Comparison of ENCODE assay signal across 12 cellular contexts in genomic region chr13:37995052-37995451, GRCh38.
DNase-seq lines count a peak whose midpoint lies in the region; FAIRE-seq and TF ChIP-seq lines count a peak whose summit lies in the region.
"Had no signal": no experiment of that assay in that cellular context is flagged by ENCODE, and none has a peak within 500 bp of the region (broad histone marks: within the 10 kb centered on the region; RNA-seq: fewer than 3 reads in every experiment).

No MANE protein-coding gene starts in this region.

- H2BK5ac ChIP-seq in mesendoderm (ENCODE audit: low read length): no peak overlapping the region

- no peak overlapping the region for H3K4me3 Mint-ChIP-seq in astrocyte (ENCODE audit: unreplicated experiment)
- H3K4me3 Mint-ChIP-seq in CD8-positive, alpha-beta memory T cell: no peak overlapping the region
- H3K4me3 Mint-ChIP-seq: activated T-cell treated with anti-CD3 and anti-CD28 coated beads, Interleukin-2, amount 50 U/mL, for 24 hours; CD4-positive, CD25-positive, alpha-beta regulatory T cell had no signal

- H4K5ac ChIP-seq in mesendoderm (ENCODE audit: low read length): no peak overlapping the region

- no peaks in the 10 kb centered on the region for H3K9me2 ChIP-seq in GM23248 (ENCODE audit: insufficient read depth)

- no peak overlapping the region for H3K4me2 ChIP-seq in GM23248 (ENCODE audit: unreplicated experiment)
- H3K4me2 ChIP-seq in astrocyte (ENCODE audit: low read length): no peak overlapping the region
- H3K4me2 ChIP-seq in mesendoderm (ENCODE audit: low read length): no peak overlapping the region

- no peak for TF ChIP-seq CTCF in astrocyte (IDR thresholded peaks at IDR 0.05; ENCODE audit: insufficient read depth, low read depth, low read length)

- H3K4me3 ChIP-seq in GM23248: no peak overlapping the region
- no peak overlapping the region for H3K4me3 ChIP-seq in astrocyte (ENCODE audit: insufficient read depth, low read depth, low read length)
- H3K4me3 ChIP-seq in mesendoderm (ENCODE audit: low read length): no peak overlapping the region
- H3K4me3 ChIP-seq in CD8-positive, alpha-beta memory T cell (ENCODE audit: low read length): no peak overlapping the region
- H3K4me3 ChIP-seq: thoracic aorta had no signal

- no peak for FAIRE-seq in astrocyte (lab: Jason Lieb, UNC)

- H3K9me3 ChIP-seq in GM23248 (ENCODE audit: low read depth): no peaks in the 10 kb centered on the region
- H3K9me3 ChIP-seq in astrocyte (ENCODE audit: insufficient read depth, low read depth, low read length): no peaks in the 10 kb centered on the region
- H3K9me3 ChIP-seq in CD8-positive, alpha-beta memory T cell (ENCODE audit: low read length): no peaks in the 10 kb centered on the region
- H3K9me3 ChIP-seq: thoracic aorta had no signal

- CTCF ChIA-PET in CD8-positive, alpha-beta memory T cell (lab: Charles Lee): no interaction called here

- no peak overlapping the region for H3K27ac Mint-ChIP-seq in astrocyte (ENCODE audit: unreplicated experiment)
- H3K27ac Mint-ChIP-seq in CD8-positive, alpha-beta memory T cell: no peak overlapping the region
- H3K27ac Mint-ChIP-seq: activated T-cell treated with anti-CD3 and anti-CD28 coated beads, Interleukin-2, amount 50 U/mL, for 24 hours; CD4-positive, CD25-positive, alpha-beta regulatory T cell had no signal

- in situ Hi-C loops in GM23248 (cut with MboI): no loop called here

- no peaks in the 10 kb centered on the region for H3K4me1 ChIP-seq in GM23248 (ENCODE audit: insufficient read depth)
- H3K4me1 ChIP-seq in astrocyte (ENCODE audit: insufficient read depth, low read length): no peaks in the 10 kb centered on the region
- H3K4me1 ChIP-seq in mesendoderm (ENCODE audit: control insufficient read depth, low read depth, low read length): no peaks in the 10 kb centered on the region
- no peaks in the 10 kb centered on the region for H3K4me1 ChIP-seq in CD8-positive, alpha-beta memory T cell (ENCODE audit: insufficient read depth, low read length)

- H3K4me1 Mint-ChIP-seq in astrocyte (ENCODE audit: low read depth, unreplicated experiment): peaks cover 2% of the 10 kb centered on the region
- H3K4me1 Mint-ChIP-seq in CD8-positive, alpha-beta memory T cell: no peaks in the 10 kb centered on the region
- H3K4me1 Mint-ChIP-seq: CD4-positive, CD25-positive, alpha-beta regulatory T cell had no signal

- H2AFZ ChIP-seq in GM23248 (no peak overlapping the region), astrocyte (ENCODE audit: low read depth, low read length) (no peak overlapping the region)

- H3K79me1 ChIP-seq in mesendoderm (ENCODE audit: low read length): no peaks in the 10 kb centered on the region

- 18 to 19% methylated on average over 2 of the region's 2 CpGs for WGBS in GM23248 (ENCODE audit: low coverage in 1 of 2, low lambda C conversion rate in 2 of 2, missing lambda C conversion rate in 2 of 2), 2 experiments
- WGBS in mesendoderm (ENCODE audit: extremely low coverage, insufficient coverage, low lambda C conversion rate): no CpG with 5 or more reads among the region's 2 CpGs

- H3K36me3 ChIP-seq in GM23248 (ENCODE audit: low read depth): no peaks in the 10 kb centered on the region
- no peaks in the 10 kb centered on the region for H3K36me3 ChIP-seq in astrocyte (ENCODE audit: insufficient read depth, low read length)
- no peaks in the 10 kb centered on the region for H3K36me3 ChIP-seq in mesendoderm (ENCODE audit: control insufficient read depth, insufficient read depth, low read length)
- no peaks in the 10 kb centered on the region for H3K36me3 ChIP-seq in CD8-positive, alpha-beta memory T cell (ENCODE audit: insufficient read depth, low read length)
- H3K36me3 ChIP-seq: thoracic aorta had no signal

- no peak overlapping the region for H3K56ac ChIP-seq in mesendoderm (ENCODE audit: low read length)

- H3K27me3 ChIP-seq in GM23248 (replicated peaks; ENCODE audit: insufficient read depth) (no peaks in the 10 kb centered on the region), astrocyte (ENCODE audit: insufficient read depth, low read length) (no peaks in the 10 kb centered on the region), mesendoderm (ENCODE audit: insufficient read depth, low read length, poor library complexity) (no peaks in the 10 kb centered on the region)
- H3K27me3 ChIP-seq in CD8-positive, alpha-beta memory T cell (ENCODE audit: insufficient read depth, low read length, poor library complexity, severe bottlenecking): no peaks in the 10 kb centered on the region

- H3K18ac ChIP-seq in mesendoderm (ENCODE audit: low read length): no peak overlapping the region

- H3K4ac ChIP-seq in mesendoderm (ENCODE audit: low read depth, low read length): no peak overlapping the region

- H2BK15ac ChIP-seq in mesendoderm (replicated peaks; ENCODE audit: low read depth): no peak overlapping the region

- H3K36me3 Mint-ChIP-seq in astrocyte (ENCODE audit: low read depth, unreplicated experiment): no peaks in the 10 kb centered on the region
- H3K36me3 Mint-ChIP-seq in CD8-positive, alpha-beta memory T cell: no peaks in the 10 kb centered on the region
- H3K36me3 Mint-ChIP-seq: CD4-positive, CD25-positive, alpha-beta regulatory T cell had no signal

- H4K20me1 ChIP-seq in GM23248 (ENCODE audit: insufficient read depth) (no peaks in the 10 kb centered on the region), astrocyte (ENCODE audit: insufficient read depth, low read length) (no peaks in the 10 kb centered on the region)

- no peak overlapping the region for H4K8ac ChIP-seq in mesendoderm (ENCODE audit: low read depth, low read length)

- H3K27me3 Mint-ChIP-seq in astrocyte (ENCODE audit: low read depth, unreplicated experiment): no peaks in the 10 kb centered on the region
- H3K27me3 Mint-ChIP-seq in CD8-positive, alpha-beta memory T cell: no peaks in the 10 kb centered on the region
- H3K27me3 Mint-ChIP-seq: activated T-cell treated with anti-CD3 and anti-CD28 coated beads, Interleukin-2, amount 50 U/mL, for 24 hours; CD4-positive, CD25-positive, alpha-beta regulatory T cell had no signal

- POLR2A ChIA-PET in CD8-positive, alpha-beta memory T cell (lab: Charles Lee): no interaction called here

- no peaks in the 10 kb centered on the region for H3F3A ChIP-seq in GM23248 (ENCODE audit: insufficient read depth)

- H3K9ac ChIP-seq in GM23248 (no peak overlapping the region), astrocyte (ENCODE audit: low read length) (no peak overlapping the region), mesendoderm (ENCODE audit: low read length) (no peak overlapping the region)

- no peak overlapping the region for H2AK5ac ChIP-seq in mesendoderm (ENCODE audit: low read length)

- DNase-seq in GM23248: peak; percentile 8
- peak; percentile 41 to 90 (median 75) for DNase-seq in NCI-H1417 (lab: John Stamatoyannopoulos, UW)
- DNase-seq in astrocyte (ENCODE audit: low read depth): peak; percentile 16
- peak; percentile 57 for DNase-seq in mesendoderm
- no peak for DNase-seq in stimulated activated CD4-positive, alpha-beta T cell treated with anti-CD3 and anti-CD28 coated beads, Interleukin-2, amount 100 ng/mL, for 24 hours
- DNase-seq in activated effector memory CD4-positive, alpha-beta T cell treated with anti-CD3 and anti-CD28 coated beads, Interleukin-2, amount 50 U/mL, for 16 hours: no peak
- DNase-seq in MV-4-11 (lab: John Stamatoyannopoulos, UW): no peak
- DNase-seq in CD8-positive, alpha-beta memory T cell: no peak
- DNase-seq: activated T-cell treated with anti-CD3 and anti-CD28 coated beads, Interleukin-2, amount 50 U/mL, for 24 hours; CD4-positive, CD25-positive, alpha-beta regulatory T cell; NCI-H526 treated with DMSO at 0.1 percent for 48 hours had no signal

- H2BK120ac ChIP-seq in mesendoderm (ENCODE audit: low read depth, low read length): no peak overlapping the region

- H3K27ac ChIP-seq in GM23248 (no peak overlapping the region), astrocyte (ENCODE audit: low read depth, low read length) (no peak overlapping the region), mesendoderm (ENCODE audit: low read depth, low read length) (no peak overlapping the region)
- no peak overlapping the region for H3K27ac ChIP-seq in CD8-positive, alpha-beta memory T cell (ENCODE audit: low read depth, low read length)
- H3K27ac ChIP-seq: thoracic aorta had no signal

- H3K79me2 ChIP-seq in GM23248 (ENCODE audit: insufficient read depth) (no peaks in the 10 kb centered on the region), astrocyte (ENCODE audit: insufficient read depth, low read length) (no peaks in the 10 kb centered on the region), mesendoderm (ENCODE audit: control insufficient read depth, insufficient read depth, low read length) (no peaks in the 10 kb centered on the region)

- no peak overlapping the region for H3K23ac ChIP-seq in mesendoderm (ENCODE audit: low read length)

- no peaks in the 10 kb centered on the region for H3K9me3 Mint-ChIP-seq in astrocyte (ENCODE audit: unreplicated experiment)
- peaks cover 0 to 15% (median 0%) of the 10 kb centered on the region in 5 donors for H3K9me3 Mint-ChIP-seq in CD8-positive, alpha-beta memory T cell

Comparison
In these comparisons a context has a peak if more than half of its experiments do, and no peak if none do; other contexts are left out.
1. DNase-seq: peak in GM23248 (single experiment), NCI-H1417 (3 of 3), astrocyte (single experiment) and mesendoderm (single experiment); none in stimulated activated CD4-positive, alpha-beta T cell treated with anti-CD3 and anti-CD28 coated beads, Interleukin-2, amount 100 ng/mL, for 24 hours (0 of 2), activated effector memory CD4-positive, alpha-beta T cell treated with anti-CD3 and anti-CD28 coated beads, Interleukin-2, amount 50 U/mL, for 16 hours (single experiment), MV-4-11 (single experiment) and CD8-positive, alpha-beta memory T cell (0 of 5).